Comparison of ENCODE assay signal across 1 cellular context in genomic region chr2:69911985-69912563, GRCh38.
A peak's percentile ranks its signal among the peaks of the same experiment; 100 is the strongest.
TF ChIP-seq lines count a peak whose summit lies in the region.

No MANE protein-coding gene starts in this region.

TF ChIP-seq in GM12878, 131 proteins besides CTCF, POLR2A, EP300 and RAD21 (continued from another document):
- TF ChIP-seq SKIL (IDR thresholded peaks at IDR 0.05; ENCODE audit: low read depth, poor library complexity, severe bottlenecking): peak; percentile 43
- no peak for TF ChIP-seq BACH1 (IDR thresholded peaks at IDR 0.05; ENCODE audit: borderline replicate concordance)
- 0 out of 2 replicates have a peak, but pooled peaks have one; percentile 32 for TF ChIP-seq RELB (IDR thresholded peaks at IDR 0.05; ENCODE audit: low read depth)
- TF ChIP-seq IKZF1 (conservative IDR thresholded peaks at IDR 0.05): no peak
- TF ChIP-seq MXI1 (IDR thresholded peaks at IDR 0.05; ENCODE audit: low read depth, low read length): no peak
- TF ChIP-seq ZNF622 (IDR thresholded peaks at IDR 0.05): no peak
- TF ChIP-seq RAD51 (IDR thresholded peaks at IDR 0.05): no peak
- TF ChIP-seq CREM (IDR thresholded peaks at IDR 0.05; ENCODE audit: low read depth): no peak
- no peak for TF ChIP-seq GABPA (IDR thresholded peaks at IDR 0.05; ENCODE audit: low read depth)
- peak; percentile 61; the same call in 1 of the 2 replicates for TF ChIP-seq SMC3 (IDR thresholded peaks at IDR 0.05; ENCODE audit: borderline replicate concordance, low read length)
- TF ChIP-seq MYB (IDR thresholded peaks at IDR 0.05; ENCODE audit: borderline replicate concordance, low read depth, low read length): no peak
- no peak for TF ChIP-seq JUND (IDR thresholded peaks at IDR 0.05; ENCODE audit: low read depth, low read length)
- TF ChIP-seq GATAD2B (conservative IDR thresholded peaks at IDR 0.05; ENCODE audit: low read depth): no peak
- TF ChIP-seq TBL1XR1 (IDR thresholded peaks at IDR 0.05; ENCODE audit: low read depth, low read length): no peak
- no peak for TF ChIP-seq STAT3 (IDR thresholded peaks at IDR 0.05; ENCODE audit: low read depth, low read length)
